2 cellular contexts compared by ENCODE assay signal in the genomic region with DNA sequence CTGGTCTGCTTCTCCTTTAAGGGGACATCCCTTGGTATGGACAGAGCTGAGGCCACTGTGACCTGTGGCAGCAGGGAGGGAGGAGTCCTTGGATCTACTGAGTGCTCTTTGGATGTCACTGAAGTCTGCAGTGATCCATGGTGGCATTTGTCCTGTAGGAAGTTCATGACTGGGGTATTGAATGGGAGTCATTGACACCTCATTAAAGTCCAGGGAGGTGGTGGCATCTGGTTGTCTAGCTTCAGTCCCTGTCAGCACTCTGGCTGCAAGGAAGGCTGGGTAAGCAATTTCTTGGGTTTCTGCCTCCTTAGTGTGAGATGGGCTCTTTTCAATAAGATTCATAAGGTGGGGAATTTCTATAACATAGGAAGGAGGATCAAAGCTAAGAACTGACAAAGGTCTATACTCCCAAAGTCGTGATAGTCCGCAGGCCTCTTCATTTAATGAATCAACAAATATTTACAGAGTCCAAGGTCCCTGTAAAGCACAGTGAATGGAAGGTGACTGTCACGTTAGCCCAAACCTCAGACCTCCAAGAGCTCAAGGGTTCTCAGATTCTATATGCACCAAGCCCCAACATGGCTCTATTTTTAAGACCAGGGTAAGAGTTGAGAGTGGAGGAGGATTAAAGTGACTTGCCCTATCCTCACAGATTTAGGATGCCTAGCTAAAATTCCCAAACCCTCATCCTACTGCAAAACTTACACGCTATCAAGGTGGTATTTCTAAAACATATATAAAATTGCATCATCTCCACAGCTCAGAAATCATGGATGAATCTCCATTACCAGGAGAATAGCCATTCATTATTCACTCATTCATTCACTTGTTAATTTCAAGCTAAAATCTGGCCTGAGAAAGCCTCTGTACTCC.
TF ChIP-seq lines count a peak whose summit lies in the region.

No MANE protein-coding gene starts in this region.

TF ChIP-seq in K562, 482 proteins besides CTCF, POLR2A, EP300 and RAD21:
- TF ChIP-seq, protein P1, sequence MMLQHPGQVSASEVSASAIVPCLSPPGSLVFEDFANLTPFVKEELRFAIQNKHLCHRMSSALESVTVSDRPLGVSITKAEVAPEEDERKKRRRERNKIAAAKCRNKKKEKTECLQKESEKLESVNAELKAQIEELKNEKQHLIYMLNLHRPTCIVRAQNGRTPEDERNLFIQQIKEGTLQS (IDR thresholded peaks at IDR 0.05): peak; percentile 59
- TF ChIP-seq, protein P1 (CRISPR knock-in tag; conservative IDR thresholded peaks at IDR 0.05): no peak
- TF ChIP-seq ETV5 (CRISPR knock-in tag; IDR thresholded peaks at IDR 0.05; ENCODE audit: low read depth) (no peak), CEBPG (CRISPR knock-in tag; IDR thresholded peaks at IDR 0.05) (no peak), CEBPG (tag; conservative IDR thresholded peaks at IDR 0.05 in 1 of 2, IDR thresholded peaks at IDR 0.05 in 1 of 2) (peak in 1 of 2 experiments; percentile 65; a peak in 3 of 4 replicates)
- TF ChIP-seq, protein P2, sequence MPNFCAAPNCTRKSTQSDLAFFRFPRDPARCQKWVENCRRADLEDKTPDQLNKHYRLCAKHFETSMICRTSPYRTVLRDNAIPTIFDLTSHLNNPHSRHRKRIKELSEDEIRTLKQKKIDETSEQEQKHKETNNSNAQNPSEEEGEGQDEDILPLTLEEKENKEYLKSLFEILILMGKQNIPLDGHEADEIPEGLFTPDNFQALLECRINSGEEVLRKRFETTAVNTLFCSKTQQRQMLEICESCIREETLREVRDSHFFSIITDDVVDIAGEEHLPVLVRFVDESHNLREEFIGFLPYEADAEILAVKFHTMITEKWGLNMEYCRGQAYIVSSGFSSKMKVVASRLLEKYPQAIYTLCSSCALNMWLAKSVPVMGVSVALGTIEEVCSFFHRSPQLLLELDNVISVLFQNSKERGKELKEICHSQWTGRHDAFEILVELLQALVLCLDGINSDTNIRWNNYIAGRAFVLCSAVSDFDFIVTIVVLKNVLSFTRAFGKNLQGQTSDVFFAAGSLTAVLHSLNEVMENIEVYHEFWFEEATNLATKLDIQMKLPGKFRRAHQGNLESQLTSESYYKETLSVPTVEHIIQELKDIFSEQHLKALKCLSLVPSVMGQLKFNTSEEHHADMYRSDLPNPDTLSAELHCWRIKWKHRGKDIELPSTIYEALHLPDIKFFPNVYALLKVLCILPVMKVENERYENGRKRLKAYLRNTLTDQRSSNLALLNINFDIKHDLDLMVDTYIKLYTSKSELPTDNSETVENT (CRISPR knock-in tag; IDR thresholded peaks at IDR 0.05): no peak

TF ChIP-seq in liver, 16 proteins besides CTCF, POLR2A, EP300 and RAD21:
- TF ChIP-seq HNF4A (conservative IDR thresholded peaks at IDR 0.05) (peak; percentile 38 to 51), FOXA2 (IDR thresholded peaks at IDR 0.05) (no peak)
